Comparison of ENCODE assay signal across 30 cellular contexts in the genomic region with DNA sequence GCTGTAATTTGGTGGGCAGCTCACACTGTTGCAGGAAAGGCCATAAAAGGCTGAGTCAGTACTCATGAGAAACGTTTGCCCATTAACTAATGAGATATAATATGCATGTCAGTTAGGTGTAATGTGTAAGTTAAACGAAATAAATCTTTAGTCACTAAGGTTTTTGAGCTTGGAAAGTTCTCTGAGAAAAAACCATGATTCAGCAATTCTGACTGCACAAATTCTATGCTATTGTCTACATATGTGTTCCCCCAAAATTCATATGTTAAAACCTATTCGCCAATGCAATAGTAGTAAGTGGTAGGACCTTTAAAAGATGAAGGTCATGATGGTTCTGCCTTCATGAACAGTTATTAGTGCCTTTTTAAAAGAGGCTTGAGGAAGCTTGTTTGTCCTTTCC.
"Had no signal": no experiment of that assay in that cellular context is flagged by ENCODE, and none has a peak within 500 bp of the region (broad histone marks: within the 10 kb centered on the region; RNA-seq: fewer than 3 reads in every experiment).

No MANE protein-coding gene starts in this region.

- FAIRE-seq: pancreas had no signal

- H3K27me3 Mint-ChIP-seq: naive thymus-derived CD8-positive, alpha-beta T cell; natural killer cell treated with Interleukin-12 subunit alpha and Interleukin-12 subunit beta and Interleukin-15 and Interleukin-18, amount 100 ng/mL, for 72 hours; stimulated activated memory B cell treated with anti-CD40 and anti-IgM and Interleukin-4, amounts not matched to agents 10 μg/mL and 1 μg/mL and 100 μg/mL, for 72 hours; stimulated activated naive CD8-positive, alpha-beta T cell treated with anti-CD3 and anti-CD28 coated beads, Interleukin-15, amount 100 ng/mL, for 72 hours; type B pancreatic cell had no signal

- H3K4me3 ChIP-seq: pancreas, prostate gland, skin epidermis, smooth muscle cell, spleen, suprapubic skin, testis, tibial artery, transverse colon, upper lobe of right lung, uterus had no signal

- H3K27ac Mint-ChIP-seq: naive thymus-derived CD8-positive, alpha-beta T cell; natural killer cell treated with Interleukin-12 subunit alpha and Interleukin-12 subunit beta and Interleukin-15 and Interleukin-18, amount 100 ng/mL, for 72 hours; nephron progenitor cell; stimulated activated memory B cell treated with anti-CD40 and anti-IgM and Interleukin-4, amounts not matched to agents 10 μg/mL and 1 μg/mL and 100 μg/mL, for 72 hours; stimulated activated naive CD8-positive, alpha-beta T cell treated with anti-CD3 and anti-CD28 coated beads, Interleukin-15, amount 100 ng/mL, for 72 hours; type B pancreatic cell had no signal

- ATAC-seq: naive thymus-derived CD8-positive, alpha-beta T cell; natural killer cell treated with Interleukin-12 subunit alpha and Interleukin-12 subunit beta and Interleukin-15 and Interleukin-18, amount 100 ng/mL, for 72 hours; pancreas; right cardiac atrium; sciatic nerve; stimulated activated memory B cell treated with anti-CD40 and anti-IgM and Interleukin-4, amounts not matched to agents 10 μg/mL and 1 μg/mL and 100 μg/mL, for 72 hours; stimulated activated naive CD8-positive, alpha-beta T cell treated with anti-CD3 and anti-CD28 coated beads, Interleukin-15, amount 100 ng/mL, for 72 hours; stimulated activated naive CD8-positive, alpha-beta T cell treated with anti-CD3 and anti-CD28 coated beads, Interleukin-15, Interleukin-2, amounts not matched to agents 100 U/mL and 50 U/mL, for 24 hours; upper lobe of right lung had no signal

- H3K27me3 ChIP-seq: neutrophil, pancreas, spleen, suprapubic skin, testis, tibial artery, transverse colon, upper lobe of right lung, uterus had no signal

- H3K9me3 ChIP-seq: neutrophil, pancreas, prostate gland, suprapubic skin, testis, tibial artery, transverse colon, upper lobe of right lung, uterus had no signal

- H3K4me2 ChIP-seq: smooth muscle cell had no signal

- H3K4me1 Mint-ChIP-seq: naive thymus-derived CD8-positive, alpha-beta T cell; nephron progenitor cell; neural crest cell; stimulated activated memory B cell treated with anti-CD40 and anti-IgM and Interleukin-4, amounts not matched to agents 10 μg/mL and 1 μg/mL and 100 μg/mL, for 72 hours; stimulated activated naive CD8-positive, alpha-beta T cell treated with anti-CD3 and anti-CD28 coated beads, Interleukin-15, amount 100 ng/mL, for 72 hours had no signal

- DNase-seq: naive thymus-derived CD8-positive, alpha-beta T cell; nephron progenitor cell; nucleus accumbens; pancreas; right cardiac atrium; spleen; stimulated activated CD4-positive, alpha-beta T cell treated with anti-CD3 and anti-CD28 coated beads, Interleukin-12 subunit alpha, Interleukin-12 subunit beta, amount 100 ng/mL, for 4 hours; stimulated activated CD4-positive, alpha-beta T cell treated with anti-CD3 and anti-CD28 coated beads, Interleukin-1b, Interleukin-23, amount 100 ng/mL, for 48 hours; stimulated activated CD4-positive, alpha-beta T cell treated with anti-CD3 and anti-CD28 coated beads, Interleukin-4, amount 100 ng/mL, for 1 hour; stimulated activated CD4-positive, alpha-beta T cell treated with anti-CD3 and anti-CD28 coated beads, Interleukin-4, amount 100 ng/mL, for 4 hours; stimulated activated CD8-positive, alpha-beta memory T cell treated with anti-CD3 and anti-CD28 coated beads, Interleukin-4, amount 100 ng/mL, for 48 hours; stimulated activated naive CD4-positive, alpha-beta T cell; stimulated activated naive CD8-positive, alpha-beta T cell treated with anti-CD3 and anti-CD28 coated beads, Interleukin-15, amount 100 ng/mL, for 72 hours; stimulated activated naive CD8-positive, alpha-beta T cell treated with anti-CD3 and anti-CD28 coated beads, Interleukin-15, Interleukin-2, amounts not matched to agents 100 U/mL and 50 U/mL, for 24 hours; substantia nigra; testis; tibial artery; transverse colon; upper lobe of right lung; uterus had no signal

- H3K27ac ChIP-seq: neutrophil, pancreas, prostate gland, skin epidermis, spleen, suprapubic skin, testis, tibial artery, transverse colon, upper lobe of right lung, uterus had no signal

- H3K4me3 Mint-ChIP-seq: naive thymus-derived CD8-positive, alpha-beta T cell; natural killer cell treated with Interleukin-12 subunit alpha and Interleukin-12 subunit beta and Interleukin-15 and Interleukin-18, amount 100 ng/mL, for 72 hours; nephron progenitor cell; neural crest cell; stimulated activated memory B cell treated with anti-CD40 and anti-IgM and Interleukin-4, amounts not matched to agents 10 μg/mL and 1 μg/mL and 100 μg/mL, for 72 hours; stimulated activated naive CD8-positive, alpha-beta T cell treated with anti-CD3 and anti-CD28 coated beads, Interleukin-15, amount 100 ng/mL, for 72 hours; type B pancreatic cell had no signal

- H3K9me3 Mint-ChIP-seq: nephron progenitor cell, neural crest cell, type B pancreatic cell had no signal

- H3K4me1 ChIP-seq: pancreas, prostate gland, spleen, suprapubic skin, testis, tibial artery, transverse colon, upper lobe of right lung, uterus had no signal

- H3K36me3 ChIP-seq: neutrophil, pancreas, prostate gland, spleen, suprapubic skin, tibial artery, transverse colon, upper lobe of right lung, uterus had no signal

- H3K36me3 Mint-ChIP-seq: stimulated activated memory B cell treated with anti-CD40 and anti-IgM and Interleukin-4, amounts not matched to agents 10 μg/mL and 1 μg/mL and 100 μg/mL, for 72 hours; type B pancreatic cell had no signal
